Comparison of ENCODE assay signal across 8 cellular contexts in genomic region chr19:38228491-38229439, GRCh38. TPM values are rescaled to one million over a fixed set of nuclear protein-coding genes. Genes with fewer than 3 reads are reported as not detected.
A peak's percentile ranks its signal among the peaks of the same experiment; 100 is the strongest.
DNase-seq lines count a peak whose midpoint lies in the region; ATAC-seq and TF ChIP-seq lines count a peak whose summit lies in the region.

No MANE protein-coding gene starts in this region.

- no peaks in the 10 kb centered on the region for H3K9me3 Mint-ChIP-seq in activated T-cell treated with anti-CD3 and anti-CD28 coated beads, Interleukin-2, amount 50 U/mL, for 72 hours
- no peaks in the 10 kb centered on the region for H3K9me3 Mint-ChIP-seq in stimulated activated naive CD8-positive, alpha-beta T cell treated with anti-CD3 and anti-CD28 coated beads, Interleukin-15, amount 100 ng/mL, for 72 hours

- H3K27me3 Mint-ChIP-seq in activated T-cell treated with anti-CD3 and anti-CD28 coated beads, Interleukin-2, amount 50 U/mL, for 72 hours (ENCODE audit: low read depth): peaks cover 53% of the 10 kb centered on the region
- H3K27me3 Mint-ChIP-seq in stimulated activated naive CD8-positive, alpha-beta T cell treated with anti-CD3 and anti-CD28 coated beads, Interleukin-15, amount 100 ng/mL, for 72 hours: peaks cover 85% of the 10 kb centered on the region

- H3K4me3 Mint-ChIP-seq in activated T-cell treated with anti-CD3 and anti-CD28 coated beads, Interleukin-2, amount 50 U/mL, for 72 hours: peak overlapping the region; percentile 79 to 82
- H3K4me3 Mint-ChIP-seq in stimulated activated naive CD8-positive, alpha-beta T cell treated with anti-CD3 and anti-CD28 coated beads, Interleukin-15, amount 100 ng/mL, for 72 hours: peak overlapping the region; percentile 80 to 82

- peaks cover 0 to 1% of the 10 kb centered on the region in 2 donors for H3K36me3 Mint-ChIP-seq in activated T-cell treated with anti-CD3 and anti-CD28 coated beads, Interleukin-2, amount 50 U/mL, for 72 hours (ENCODE audit: insufficient read depth in 2 of 2)

- peaks cover 13% of the 10 kb centered on the region for H3K4me1 Mint-ChIP-seq in activated T-cell treated with anti-CD3 and anti-CD28 coated beads, Interleukin-2, amount 50 U/mL, for 72 hours (ENCODE audit: low read depth)
- peaks cover 25% of the 10 kb centered on the region for H3K4me1 Mint-ChIP-seq in stimulated activated naive CD8-positive, alpha-beta T cell treated with anti-CD3 and anti-CD28 coated beads, Interleukin-15, amount 100 ng/mL, for 72 hours

- DNase-seq in activated T-cell treated with anti-CD3 and anti-CD28 coated beads, Interleukin-2, amount 50 U/mL, for 72 hours: no peak
- DNase-seq in activated T-cell treated with anti-CD3 and anti-CD28 coated beads, Interleukin-2, amount 50 U/mL, for 1 hour: no peak
- peak; percentile 10 for DNase-seq in RPMI8226
- DNase-seq in fibroblast of pulmonary artery (ENCODE audit: low read depth): no peak
- DNase-seq in stimulated activated naive CD8-positive, alpha-beta T cell treated with anti-CD3 and anti-CD28 coated beads, Interleukin-15, amount 100 ng/mL, for 72 hours: no peak
- no peak for DNase-seq in stimulated activated CD4-positive, alpha-beta T cell treated with anti-CD3 and anti-CD28 coated beads, Interleukin-4, amount 100 ng/mL, for 24 hours

- ATAC-seq in activated T-cell treated with anti-CD3 and anti-CD28 coated beads, Interleukin-2, amount 50 U/mL, for 72 hours (replicated peaks in 1 of 2): no peak
- ATAC-seq in stimulated activated naive CD8-positive, alpha-beta T cell treated with anti-CD3 and anti-CD28 coated beads, Interleukin-15, amount 100 ng/mL, for 72 hours: no peak
- no peak for ATAC-seq in HG02642 (IDR thresholded peaks at IDR 0.05; ENCODE audit: poor library complexity, unreplicated experiment)
- ATAC-seq in HG02884 (IDR thresholded peaks at IDR 0.05; ENCODE audit: unreplicated experiment): no peak

- no peak overlapping the region for H3K27ac Mint-ChIP-seq in activated T-cell treated with anti-CD3 and anti-CD28 coated beads, Interleukin-2, amount 50 U/mL, for 72 hours
- H3K27ac Mint-ChIP-seq in stimulated activated naive CD8-positive, alpha-beta T cell treated with anti-CD3 and anti-CD28 coated beads, Interleukin-15, amount 100 ng/mL, for 72 hours: no peak overlapping the region

- peak overlapping the region; percentile 36 for H3K4me3 ChIP-seq in fibroblast of pulmonary artery (replicated peaks; ENCODE audit: low read depth, low read length)

- TF ChIP-seq CTCF in fibroblast of pulmonary artery (IDR thresholded peaks at IDR 0.05; ENCODE audit: low read length, missing control alignments): no peak

RNA-seq across cellular contexts. Expression of gene DPF1, which starts 4.7 kb away (rescaled TPM):
- under 1 TPM; 0.65 to 0.99 TPM for total RNA-seq in activated T-cell treated with anti-CD3 and anti-CD28 coated beads, Interleukin-2, amount 50 U/mL, for 72 hours

RNA-seq across cellular contexts. Expression of gene PPP1R14A, which starts 27.4 kb away (rescaled TPM):
- total RNA-seq in activated T-cell treated with anti-CD3 and anti-CD28 coated beads, Interleukin-2, amount 50 U/mL, for 72 hours: 1 to 10 TPM; 1.7 to 3.8 TPM

RNA-seq across cellular contexts. Expression of gene SPINT2, which starts 35.6 kb away (rescaled TPM):
- 100 to 1,000 TPM in 1 of 2 donors, 10 to 100 TPM in 1; 89.1 to 115 TPM for total RNA-seq in activated T-cell treated with anti-CD3 and anti-CD28 coated beads, Interleukin-2, amount 50 U/mL, for 72 hours
